Comparison of ENCODE assay signal across 9 cellular contexts in the genomic region with DNA sequence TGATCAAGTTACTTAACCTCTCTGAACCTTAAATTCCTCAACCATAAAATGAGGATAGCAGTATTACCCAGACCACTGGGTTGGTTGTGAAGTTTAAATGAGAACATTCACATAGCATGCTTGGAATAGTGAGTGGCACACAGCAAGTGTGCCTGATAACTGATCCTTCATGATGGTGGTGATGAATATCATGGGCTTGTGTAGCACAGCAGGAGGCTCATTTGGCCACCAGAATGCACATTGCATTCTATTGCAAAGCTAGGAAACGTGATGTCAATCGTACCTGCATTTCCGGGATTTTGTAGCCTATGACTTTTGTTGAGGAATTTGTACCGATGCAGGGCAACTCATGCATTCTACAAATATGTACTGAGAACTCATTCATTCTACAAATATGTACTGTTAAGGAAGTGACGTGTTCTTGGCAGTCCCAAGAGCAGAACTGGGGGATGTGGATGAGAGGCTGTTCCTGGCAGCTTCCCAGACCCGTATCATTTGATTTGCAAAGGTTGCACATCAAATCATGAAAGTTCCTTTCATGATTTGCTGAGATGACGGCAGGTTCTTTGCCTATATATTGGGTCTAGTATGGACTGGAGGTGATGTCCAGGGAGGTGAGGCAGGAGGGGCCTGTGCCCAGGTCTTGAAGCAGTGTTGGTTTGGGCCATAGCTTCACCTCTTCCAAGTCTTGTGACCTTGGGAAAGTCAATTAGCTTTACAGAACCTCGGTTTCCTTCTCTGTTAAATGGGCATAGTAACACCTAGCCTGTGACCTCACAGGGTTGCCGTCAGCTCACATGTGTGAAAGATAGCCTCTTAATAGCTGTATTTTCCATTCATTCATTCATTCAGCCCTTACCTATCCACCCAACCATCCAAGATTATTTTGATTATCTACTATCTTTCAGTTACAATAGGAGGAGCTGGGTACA.
DNase-seq lines count a peak whose midpoint lies in the region; ATAC-seq, FAIRE-seq and TF ChIP-seq lines count a peak whose summit lies in the region.
"Had no signal": no experiment of that assay in that cellular context is flagged by ENCODE, and none has a peak within 500 bp of the region (broad histone marks: within the 10 kb centered on the region; RNA-seq: fewer than 3 reads in every experiment).

No MANE protein-coding gene starts in this region.

- H3K9me3 ChIP-seq in esophagus (ENCODE audit: control insufficient read depth in 2 of 2, insufficient read depth in 1 of 2, low read depth in 1 of 2, low read length in 1 of 2) (no peaks in the 10 kb centered on the region), pancreas (no peaks in the 10 kb centered on the region)

- no peak for TF ChIP-seq CTCF in pancreas (IDR thresholded peaks at IDR 0.05)

- 47 to 51% methylated on average over 9 of the region's 9 CpGs for WGBS in esophagus, 2 donors
- WGBS in pancreas, 2 donors: 40 to 46% methylated on average over 9 of the region's 9 CpGs

- H3K36me3 ChIP-seq in esophagus (ENCODE audit: control insufficient read depth in 2 of 2, insufficient read depth in 2 of 2, low read length in 1 of 2) (no peaks in the 10 kb centered on the region), pancreas (no peaks in the 10 kb centered on the region)

- ATAC-seq in pancreas: peak; percentile 15 to 55 (median 40)

- H3K4me3 ChIP-seq in esophagus (ENCODE audit: low read depth in 1 of 2, low read length in 2 of 2): no peak overlapping the region
- no peak overlapping the region for H3K4me3 ChIP-seq in pancreas

- DNase-seq in DMS53 treated with DMSO at 0.1 percent for 48 hours (lab: John Stamatoyannopoulos, UW; ENCODE audit: unreplicated experiment) (peak; percentile 41), RPMI7951 (ENCODE audit: low read depth) (peak; percentile 87), pancreas (peak in 3 of 6 donors; percentile 33 to 55 (median 46)), GM19240 (ENCODE audit: insufficient read length, low spot score) (no peak), DMS 273 treated with DMSO at 0.1 percent for 48 hours (lab: John Stamatoyannopoulos, UW) (no peak), OCI-M2 (lab: John Stamatoyannopoulos, UW; ENCODE audit: unreplicated experiment) (no peak), GM19238 (ENCODE audit: insufficient read length, low spot score) (no peak)
- DNase-seq: activated gamma-delta T cell had no signal

- no peaks in the 10 kb centered on the region for H3K27me3 ChIP-seq in esophagus (ENCODE audit: control insufficient read depth in 1 of 2, insufficient read depth in 2 of 2, low read length in 2 of 2)
- H3K27me3 ChIP-seq in pancreas: no peaks in the 10 kb centered on the region

- H3K4me1 ChIP-seq in esophagus (ENCODE audit: control insufficient read depth in 2 of 2, insufficient read depth in 2 of 2, low read length in 1 of 2) (peaks cover 2 to 10% of the 10 kb centered on the region in 2 donors), pancreas (peaks cover 9 to 11% (median 9%) of the 10 kb centered on the region in 3 donors)

- intact Hi-C loops in pancreas (cut with DNase I): no loop called here

- H3K27ac ChIP-seq in esophagus (ENCODE audit: low read depth in 2 of 2, low read length in 1 of 2) (peak overlapping the region; percentile 65 to 82), pancreas (peak overlapping the region in 3 of 4 donors; percentile 11 to 66 (median 60))

- FAIRE-seq in pancreas (lab: Jason Lieb, UNC): no peak

Comparison
In these comparisons a context has a peak if more than half of its experiments do, and no peak if none do; other contexts are left out.
1. DNase-seq: peak in DMS53 treated with DMSO at 0.1 percent for 48 hours (single experiment) and RPMI7951 (single experiment); none in GM19240 (single experiment), DMS 273 treated with DMSO at 0.1 percent for 48 hours (single experiment), OCI-M2 (single experiment) and GM19238 (single experiment).